ENCODE assay signal across 17 cellular contexts in the genomic region with DNA sequence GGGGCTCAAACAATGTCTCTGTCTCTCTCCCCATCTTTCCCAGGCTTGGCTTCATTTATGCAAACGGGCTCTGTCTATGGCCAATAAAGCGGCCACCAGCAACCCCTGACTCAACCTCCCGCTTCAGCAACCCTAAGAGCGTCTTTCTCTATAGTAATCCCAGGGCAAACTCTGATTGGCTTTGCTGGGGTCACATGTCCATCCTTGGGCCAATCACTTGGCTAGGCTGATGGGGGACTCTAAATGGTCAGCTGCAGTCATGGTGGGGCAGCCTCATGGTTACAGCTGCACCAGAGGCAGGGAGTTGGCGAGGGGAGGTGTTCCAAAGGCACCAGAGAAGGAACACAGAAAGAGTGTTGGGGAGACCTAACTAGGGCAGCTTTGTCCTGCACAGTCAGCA.
DNase-seq lines count a peak whose midpoint lies in the region; ATAC-seq and TF ChIP-seq lines count a peak whose summit lies in the region.
"Had no signal": no experiment of that assay in that cellular context is flagged by ENCODE, and none has a peak within 500 bp of the region (broad histone marks: within the 10 kb centered on the region; RNA-seq: fewer than 3 reads in every experiment).

No MANE protein-coding gene starts in this region.

- H3K4me3 ChIP-seq in GM23338 (no peak overlapping the region), neuronal stem cell (ENCODE audit: low read length in 2 of 2) (no peak overlapping the region), MG63 (no peak overlapping the region)

- DNase-seq in GM23338 (ENCODE audit: low spot score) (no peak), WTC11 (ENCODE audit: low spot score) (no peak), neuronal stem cell (ENCODE audit: low spot score) (no peak), MG63 (no peak), putamen (ENCODE audit: low spot score) (no peak), ACHN (no peak), hippocampal formation (lab: John Stamatoyannopoulos, UW) (no peak)
- DNase-seq: AML-193; Caco-2; CD4-positive, CD25-positive, alpha-beta regulatory T cell; CD8-positive, alpha-beta T cell; DMS153; DND-41; GOT3; H7; HCEC 1CT had no signal

- H3K9me3 ChIP-seq in neuronal stem cell (replicated peaks in 1 of 2; ENCODE audit: control insufficient read depth in 2 of 2, insufficient read depth in 1 of 2, low read depth in 1 of 2, low read length in 2 of 2) (peaks cover 0 to 2% of the 10 kb centered on the region in 2 donors), MG63 (no peaks in the 10 kb centered on the region; the same call in 1 of the 2 replicates)
- H3K9me3 ChIP-seq: Caco-2 had no signal

- H2AFZ ChIP-seq in GM23338 (0 out of 2 replicates have a peak overlapping the region, but pooled peaks have one; percentile 5), neuronal stem cell (ENCODE audit: low read length) (no peak overlapping the region)

- H2AK5ac ChIP-seq in neuronal stem cell (ENCODE audit: low read depth, low read length) = peak overlapping the region; percentile 2

- H3K18ac ChIP-seq in neuronal stem cell (ENCODE audit: low read length) = peak overlapping the region; percentile 58

- H3K23ac ChIP-seq in neuronal stem cell (ENCODE audit: low read depth, low read length, poor library complexity) = no peak overlapping the region

- no peaks in the 10 kb centered on the region for H3K27me3 ChIP-seq in GM23338 (ENCODE audit: insufficient read depth)
- peaks cover 0 to 6% (median 0%) of the 10 kb centered on the region in 3 experiments for H3K27me3 ChIP-seq in neuronal stem cell (ENCODE audit: control insufficient read depth in 3 of 3, insufficient read depth in 3 of 3, low read depth in 1 of 3, low read length in 3 of 3)
- peaks cover 53% of the 10 kb centered on the region for H3K27me3 ChIP-seq in MG63

- H3K4me2 ChIP-seq in GM23338 (no peak overlapping the region), neuronal stem cell (ENCODE audit: insufficient read depth, low read length, poor library complexity, severe bottlenecking) (no peak overlapping the region)

- POLR2A ChIA-PET in WTC11 (lab: Charles Lee) = no interaction called here

- H2BK15ac ChIP-seq in neuronal stem cell (ENCODE audit: low read length) = no peak overlapping the region

- no peak overlapping the region for H3K9ac ChIP-seq in neuronal stem cell (ENCODE audit: low read depth, low read length, poor library complexity)

- WGBS in neuronal stem cell (ENCODE audit: extremely low coverage in 2 of 2, insufficient read length in 2 of 2, insufficient replicate concordance in 1 of 2), 2 donors = no CpG with 5 or more reads among the region's 5 CpGs

- no peak overlapping the region for H3K4ac ChIP-seq in neuronal stem cell (ENCODE audit: low read length)

- H3K27ac ChIP-seq in GM23338 (ENCODE audit: low read depth) = no peak overlapping the region
- H3K27ac ChIP-seq in neuronal stem cell (replicated peaks; ENCODE audit: low read length) = no peak overlapping the region
- H3K27ac ChIP-seq: C4-2B had no signal

- no peaks in the 10 kb centered on the region for H3K36me3 ChIP-seq in GM23338 (ENCODE audit: insufficient read depth)
- no peaks in the 10 kb centered on the region for H3K36me3 ChIP-seq in neuronal stem cell (replicated peaks in 1 of 2; ENCODE audit: control insufficient read depth in 2 of 2, insufficient read depth in 2 of 2, low read length in 2 of 2)
- H3K36me3 ChIP-seq in MG63 = no peaks in the 10 kb centered on the region

- no peak overlapping the region for H2BK12ac ChIP-seq in neuronal stem cell (ENCODE audit: low read length)

- CTCF ChIA-PET in WTC11 (lab: Charles Lee) = interaction anchor here (1.2 to 4.3 kb wide), 3 partner anchors 23 to 404 kb away, joined by 3 to 22 read pairs (median 4); no protein-coding TSS in a partner anchor

- H3K14ac ChIP-seq in neuronal stem cell (ENCODE audit: low read length) = no peak overlapping the region

- no peak overlapping the region for H2BK120ac ChIP-seq in neuronal stem cell (ENCODE audit: low read depth, low read length)

- H3K79me2 ChIP-seq in GM23338 (replicated peaks; ENCODE audit: insufficient read depth) = no peaks in the 10 kb centered on the region

- H3K9me3 Mint-ChIP-seq in GM23338 (no peaks in the 10 kb centered on the region), WTC11 (peaks cover 7% of the 10 kb centered on the region; the same call in 1 of the 2 replicates)
- H3K9me3 Mint-ChIP-seq: CD8-positive, alpha-beta T cell had no signal

- H3K36me3 Mint-ChIP-seq in GM23338 (ENCODE audit: low read depth) (no peaks in the 10 kb centered on the region), WTC11 (no peaks in the 10 kb centered on the region)
- H3K36me3 Mint-ChIP-seq: CD4-positive, CD25-positive, alpha-beta regulatory T cell; CD8-positive, alpha-beta T cell had no signal

- H4K20me1 ChIP-seq in GM23338 (replicated peaks; ENCODE audit: insufficient read depth) = no peaks in the 10 kb centered on the region

- no peak overlapping the region for H4K8ac ChIP-seq in neuronal stem cell (ENCODE audit: low read depth, low read length)

- 0 out of 2 replicates have a peak, but pooled peaks cover 3% of the 10 kb centered on the region for H3K9me2 ChIP-seq in GM23338 (ENCODE audit: insufficient read depth)

- H3K4me1 Mint-ChIP-seq in GM23338 = peaks cover 12% of the 10 kb centered on the region
- peaks cover 15% of the 10 kb centered on the region for H3K4me1 Mint-ChIP-seq in WTC11
- H3K4me1 Mint-ChIP-seq: CD4-positive, CD25-positive, alpha-beta regulatory T cell had no signal

- no peak overlapping the region for H3K27ac Mint-ChIP-seq in GM23338
- H3K27ac Mint-ChIP-seq in WTC11 = no peak overlapping the region
- H3K27ac Mint-ChIP-seq: CD4-positive, CD25-positive, alpha-beta regulatory T cell; CD8-positive, alpha-beta T cell had no signal

- ATAC-seq in GM23338 = no peak
- ATAC-seq in WTC11 = no peak
- ATAC-seq: CD8-positive, alpha-beta T cell had no signal

- H3K27me3 Mint-ChIP-seq in GM23338 (ENCODE audit: insufficient read depth, low read depth, poor library complexity) (peaks cover 6% of the 10 kb centered on the region), WTC11 (ENCODE audit: low read depth) (no peaks in the 10 kb centered on the region; the same call in 1 of the 2 replicates)

- TF ChIP-seq CTCF in GM23338 (conservative IDR thresholded peaks at IDR 0.05; ENCODE audit: low read depth in 2 of 2) (no peak), WTC11 (IDR thresholded peaks at IDR 0.05) (no peak)

- H3K4me3 Mint-ChIP-seq in GM23338 (no peak overlapping the region), WTC11 (no peak overlapping the region)
- H3K4me3 Mint-ChIP-seq: CD4-positive, CD25-positive, alpha-beta regulatory T cell; CD8-positive, alpha-beta T cell had no signal

- H3K4me1 ChIP-seq in GM23338 (ENCODE audit: insufficient read depth) (peaks cover 12% of the 10 kb centered on the region), neuronal stem cell (ENCODE audit: control insufficient read depth in 2 of 2, insufficient read depth in 1 of 2, low read depth in 1 of 2, low read length in 2 of 2) (peaks cover 6 to 19% of the 10 kb centered on the region in 2 donors)
- H3K4me1 ChIP-seq: Caco-2 had no signal

- no peak overlapping the region for H4K91ac ChIP-seq in neuronal stem cell (ENCODE audit: low read depth, low read length, poor library complexity)

- in situ Hi-C loops in ACHN (cut with HindIII; ENCODE audit: low pct_ligation_motif_present, low pct_unique_long_range_greater_than_20kb, low sequenced_read_pairs) = no loop called here

- no peaks in the 10 kb centered on the region for H3K79me1 ChIP-seq in neuronal stem cell (ENCODE audit: low read depth, low read length)

- peak overlapping the region; percentile 8 for H2BK5ac ChIP-seq in neuronal stem cell (ENCODE audit: low read length)

- H3F3A ChIP-seq in GM23338 (replicated peaks; ENCODE audit: low read depth) = no peaks in the 10 kb centered on the region

TF ChIP-seq in GM23338, 12 proteins besides CTCF, POLR2A, EP300 and RAD21 (continues in another document):
- TF ChIP-seq EZH2phosphoT487 (IDR thresholded peaks at IDR 0.05; ENCODE audit: unreplicated experiment) (no peak), NANOG (IDR thresholded peaks at IDR 0.05; ENCODE audit: borderline replicate concordance) (no peak), ZNF331 (CRISPR knock-in tag; IDR thresholded peaks at IDR 0.05; ENCODE audit: low read depth) (no peak), POLR2AphosphoS5 (IDR thresholded peaks at IDR 0.05; ENCODE audit: low read depth) (no peak)
- TF ChIP-seq, protein P1, sequence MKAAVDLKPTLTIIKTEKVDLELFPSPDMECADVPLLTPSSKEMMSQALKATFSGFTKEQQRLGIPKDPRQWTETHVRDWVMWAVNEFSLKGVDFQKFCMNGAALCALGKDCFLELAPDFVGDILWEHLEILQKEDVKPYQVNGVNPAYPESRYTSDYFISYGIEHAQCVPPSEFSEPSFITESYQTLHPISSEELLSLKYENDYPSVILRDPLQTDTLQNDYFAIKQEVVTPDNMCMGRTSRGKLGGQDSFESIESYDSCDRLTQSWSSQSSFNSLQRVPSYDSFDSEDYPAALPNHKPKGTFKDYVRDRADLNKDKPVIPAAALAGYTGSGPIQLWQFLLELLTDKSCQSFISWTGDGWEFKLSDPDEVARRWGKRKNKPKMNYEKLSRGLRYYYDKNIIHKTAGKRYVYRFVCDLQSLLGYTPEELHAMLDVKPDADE (IDR thresholded peaks at IDR 0.05) = no peak

TF ChIP-seq in WTC11, 78 proteins besides CTCF, POLR2A, EP300 and RAD21 (continues in another document):
- peak; percentile 47; the same call in 1 of the 2 replicates for TF ChIP-seq USF1 (CRISPR knock-in tag; IDR thresholded peaks at IDR 0.05)
